ENCODE assay signal across 19 cellular contexts in genomic region chr5:110048508-110048907, GRCh38.
"Had no signal": no experiment of that assay in that cellular context is flagged by ENCODE, and none has a peak within 500 bp of the region (broad histone marks: within the 10 kb centered on the region; RNA-seq: fewer than 3 reads in every experiment).

No MANE protein-coding gene starts in this region.

- H3K27me3 Mint-ChIP-seq: activated CD4-positive, alpha-beta T cell treated with anti-CD3 and anti-CD28 coated beads, Interleukin-2, amount 10 ng/mL, durations not matched to agents 24 days and 14 days; activated naive CD8-positive, alpha-beta T cell treated with anti-CD3 and anti-CD28 coated beads for 36 hours; stimulated activated naive CD8-positive, alpha-beta T cell treated with anti-CD3 and anti-CD28 coated beads, Interleukin-15, Interleukin-2, amounts not matched to agents 100 ng/mL and 50 ng/mL, for 24 hours had no signal

- H3K4me3 Mint-ChIP-seq: activated CD4-positive, alpha-beta T cell treated with anti-CD3 and anti-CD28 coated beads, Interleukin-2, amount 10 ng/mL, durations not matched to agents 24 days and 14 days; activated CD8-positive, alpha-beta T cell treated with anti-CD3 and anti-CD28 coated beads, Interleukin-2, amount 10 ng/mL, durations not matched to agents 7 days and 5 days; activated naive CD8-positive, alpha-beta T cell treated with anti-CD3 and anti-CD28 coated beads for 36 hours; activated T-cell treated with anti-CD3 and anti-CD28 coated beads, Interleukin-2, amount 50 U/mL, for 72 hours; brain; natural killer cell treated with Interleukin-12 subunit alpha and Interleukin-12 subunit beta and Interleukin-15 and Interleukin-18, amount 100 ng/mL, for 72 hours; stimulated activated naive CD8-positive, alpha-beta T cell treated with anti-CD3 and anti-CD28 coated beads, Interleukin-15, Interleukin-2, amounts not matched to agents 100 ng/mL and 50 ng/mL, for 24 hours had no signal

- H3K36me3 Mint-ChIP-seq: brain had no signal

- H3K27ac Mint-ChIP-seq: activated CD4-positive, alpha-beta T cell treated with anti-CD3 and anti-CD28 coated beads, Interleukin-2, amount 10 ng/mL, durations not matched to agents 24 days and 14 days; activated CD8-positive, alpha-beta T cell treated with anti-CD3 and anti-CD28 coated beads, Interleukin-2, amount 10 ng/mL, durations not matched to agents 7 days and 5 days; activated naive CD8-positive, alpha-beta T cell treated with anti-CD3 and anti-CD28 coated beads for 36 hours; activated T-cell treated with anti-CD3 and anti-CD28 coated beads, Interleukin-2, amount 50 U/mL, for 72 hours; brain; natural killer cell treated with Interleukin-12 subunit alpha and Interleukin-12 subunit beta and Interleukin-15 and Interleukin-18, amount 100 ng/mL, for 72 hours; stimulated activated naive CD8-positive, alpha-beta T cell treated with anti-CD3 and anti-CD28 coated beads, Interleukin-15, Interleukin-2, amounts not matched to agents 100 ng/mL and 50 ng/mL, for 24 hours had no signal

- DNase-seq: activated CD4-positive, alpha-beta T cell treated with anti-CD3 and anti-CD28 coated beads, Interleukin-2, amount 10 ng/mL, durations not matched to agents 24 days and 14 days; activated CD8-positive, alpha-beta memory T cell treated with anti-CD3 and anti-CD28 coated beads, Interleukin-2, amount 50 U/mL, for 48 hours; activated CD8-positive, alpha-beta T cell treated with anti-CD3 and anti-CD28 coated beads, Interleukin-2, amount 10 ng/mL, durations not matched to agents 7 days and 5 days; activated gamma-delta T cell; activated naive CD8-positive, alpha-beta T cell treated with anti-CD3 and anti-CD28 coated beads for 36 hours; activated T-cell treated with anti-CD3 and anti-CD28 coated beads, Interleukin-2, amount 50 U/mL, for 72 hours; central memory CD4-positive, alpha-beta T cell; effector CD4-positive, alpha-beta T cell; hippocampal formation; occipital lobe; right cardiac atrium; small intestine had no signal

- H3K27ac ChIP-seq: coronary artery, esophagus muscularis mucosa, thoracic aorta, VCaP had no signal

- H3K4me1 ChIP-seq: esophagus muscularis mucosa had no signal

- H3K36me3 ChIP-seq: esophagus muscularis mucosa, thoracic aorta had no signal

- H3K9me3 ChIP-seq: thoracic aorta had no signal

- H3K4me3 ChIP-seq: coronary artery, esophagus muscularis mucosa, thoracic aorta had no signal

- H3K27me3 ChIP-seq: esophagus muscularis mucosa had no signal
